Comparison of ENCODE assay signal across 1 cellular context in genomic region chr17:43900183-43900857, GRCh38.
TF ChIP-seq lines count a peak whose summit lies in the region.

No MANE protein-coding gene starts in this region.

TF ChIP-seq in HepG2, 621 proteins besides CTCF, POLR2A, EP300 and RAD21 (continues in another document):
- TF ChIP-seq CERS6 (CRISPR knock-in tag; IDR thresholded peaks at IDR 0.05) (no peak), THAP9 (CRISPR knock-in tag; IDR thresholded peaks at IDR 0.05; ENCODE audit: borderline replicate concordance) (peak; percentile 29; the same call in 1 of the 2 replicates), ADNP (CRISPR knock-in tag; IDR thresholded peaks at IDR 0.05) (no peak), ARNT2 (CRISPR knock-in tag; IDR thresholded peaks at IDR 0.05; ENCODE audit: low read depth) (no peak), SMC3 (IDR thresholded peaks at IDR 0.05; ENCODE audit: low read length) (no peak), HOXA3 (CRISPR knock-in tag; IDR thresholded peaks at IDR 0.05) (0 out of 2 replicates have a peak, but pooled peaks have one; percentile 14), RERE (CRISPR knock-in tag; IDR thresholded peaks at IDR 0.05; ENCODE audit: low read depth) (no peak), PCBP1 (IDR thresholded peaks at IDR 0.05; ENCODE audit: borderline replicate concordance, low read depth, low read length) (0 out of 2 replicates have a peak, but pooled peaks have one; percentile 46), ZNF768 (CRISPR knock-in tag; IDR thresholded peaks at IDR 0.05) (peak; percentile 12; the same call in 1 of the 2 replicates), ZNF788 (CRISPR knock-in tag; IDR thresholded peaks at IDR 0.05; ENCODE audit: borderline replicate concordance) (no peak), NFYC (CRISPR knock-in tag; IDR thresholded peaks at IDR 0.05) (peak; percentile 93), TFDP2 (CRISPR knock-in tag; IDR thresholded peaks at IDR 0.05) (peak; percentile 59), MAFF (IDR thresholded peaks at IDR 0.05; ENCODE audit: low read depth, low read length) (no peak), KIAA2018 (CRISPR knock-in tag; IDR thresholded peaks at IDR 0.05; ENCODE audit: borderline replicate concordance) (no peak), TFDP1 (CRISPR knock-in tag; IDR thresholded peaks at IDR 0.05; ENCODE audit: borderline replicate concordance) (peak; percentile 67; the same call in 1 of the 2 replicates), NFYB (CRISPR knock-in tag; IDR thresholded peaks at IDR 0.05) (peak; percentile 93), SAP130 (CRISPR knock-in tag; IDR thresholded peaks at IDR 0.05; ENCODE audit: low read depth) (no peak), HIVEP1 (CRISPR knock-in tag; IDR thresholded peaks at IDR 0.05) (0 out of 2 replicates have a peak, but pooled peaks have one; percentile 30), GABPB1 (CRISPR knock-in tag; IDR thresholded peaks at IDR 0.05) (peak; percentile 27; the same call in 1 of the 2 replicates), ESRRA (CRISPR knock-in tag; IDR thresholded peaks at IDR 0.05; ENCODE audit: low read depth) (0 out of 2 replicates have a peak, but pooled peaks have one; percentile 15), ZNF547 (CRISPR knock-in tag; IDR thresholded peaks at IDR 0.05) (no peak), ZNF350 (CRISPR knock-in tag; IDR thresholded peaks at IDR 0.05; ENCODE audit: borderline replicate concordance, low read depth) (0 out of 2 replicates have a peak, but pooled peaks have one; percentile 23), SP2 (CRISPR knock-in tag; IDR thresholded peaks at IDR 0.05) (peak; percentile 85), GTF2F1 (IDR thresholded peaks at IDR 0.05; ENCODE audit: low read length) (no peak), BCLAF1 (IDR thresholded peaks at IDR 0.05) (no peak), HNRNPLL (IDR thresholded peaks at IDR 0.05; ENCODE audit: low read depth, low read length, poor library complexity, severe bottlenecking) (peak; percentile 26), GLI4 (CRISPR knock-in tag; IDR thresholded peaks at IDR 0.05; ENCODE audit: borderline replicate concordance) (no peak)
